21 cellular contexts compared by ENCODE assay signal in genomic region chr22:32909561-32910348, GRCh38.
A peak's percentile ranks its signal among the peaks of the same experiment; 100 is the strongest.
DNase-seq lines count a peak whose midpoint lies in the region; ATAC-seq, FAIRE-seq and TF ChIP-seq lines count a peak whose summit lies in the region.
"Had no signal": no experiment of that assay in that cellular context is flagged by ENCODE, and none has a peak within 500 bp of the region (broad histone marks: within the 10 kb centered on the region; RNA-seq: fewer than 3 reads in every experiment).

No MANE protein-coding gene starts in this region.

- peaks cover 34% of the 10 kb centered on the region for H3K4me1 ChIP-seq in muscle layer of colon (ENCODE audit: insufficient read depth, low read length)
- peaks cover 17% of the 10 kb centered on the region for H3K4me1 ChIP-seq in rectal smooth muscle tissue (ENCODE audit: control insufficient read depth, insufficient read depth, low read length)
- no peaks in the 10 kb centered on the region for H3K4me1 ChIP-seq in pancreas

- peaks cover 6% of the 10 kb centered on the region for H3K27me3 Mint-ChIP-seq in brain

- no peak for FAIRE-seq in pancreas (lab: Jason Lieb, UNC)
- FAIRE-seq: GM12891 had no signal

- peak overlapping the region in 1 of 2 donors; percentile 46 for H3K4me3 ChIP-seq in muscle layer of colon (ENCODE audit: low read depth in 1 of 2, low read length in 2 of 2)
- no peak overlapping the region for H3K4me3 ChIP-seq in rectal smooth muscle tissue (ENCODE audit: low read length)
- H3K4me3 ChIP-seq in pancreas: no peak overlapping the region
- H3K4me3 ChIP-seq: MG63, PC-9 had no signal

- H3K9me3 ChIP-seq in muscle layer of colon (ENCODE audit: low read length) (no peaks in the 10 kb centered on the region), pancreas (no peaks in the 10 kb centered on the region)
- H3K9me3 ChIP-seq: MG63 had no signal

- no peaks in the 10 kb centered on the region for H3K36me3 Mint-ChIP-seq in brain
- H3K36me3 Mint-ChIP-seq: CD8-positive, alpha-beta memory T cell had no signal

- ATAC-seq in pancreas: no peak
- no peak for ATAC-seq in stimulated activated naive CD8-positive, alpha-beta T cell treated with anti-CD3 and anti-CD28 coated beads, Interleukin-15, Interleukin-2, amounts not matched to agents 100 U/mL and 50 U/mL, for 24 hours

- H3K27ac ChIP-seq in muscle layer of colon (ENCODE audit: low read depth, low read length) (peak overlapping the region; percentile 66), rectal smooth muscle tissue (ENCODE audit: low read depth, low read length) (peak overlapping the region; percentile 27), pancreas (no peak overlapping the region)
- H3K27ac ChIP-seq: C4-2B, PC-9 had no signal

- no peaks in the 10 kb centered on the region for H3K36me3 ChIP-seq in muscle layer of colon (ENCODE audit: insufficient read depth, low read length)
- no peaks in the 10 kb centered on the region for H3K36me3 ChIP-seq in rectal smooth muscle tissue (ENCODE audit: control insufficient read depth, insufficient read depth, low read length)
- no peaks in the 10 kb centered on the region for H3K36me3 ChIP-seq in pancreas
- H3K36me3 ChIP-seq: MG63 had no signal

- TF ChIP-seq CTCF in brain (conservative IDR thresholded peaks at IDR 0.05) (no peak), pancreas (IDR thresholded peaks at IDR 0.05) (no peak)

- peak overlapping the region; percentile 22 to 82 (median 76) for H3K27ac Mint-ChIP-seq in brain
- H3K27ac Mint-ChIP-seq: CD8-positive, alpha-beta memory T cell had no signal

- DNase-seq in Ammon's horn (ENCODE audit: low spot score) (peak; percentile 22), pancreas (no peak), NCI-H2196 treated with DMSO at 0.1 percent for 48 hours (lab: John Stamatoyannopoulos, UW; ENCODE audit: unreplicated experiment) (no peak), mucosa of gallbladder (ENCODE audit: low spot score) (no peak)
- DNase-seq in stimulated activated naive CD8-positive, alpha-beta T cell treated with anti-CD3 and anti-CD28 coated beads, Interleukin-15, Interleukin-2, amounts not matched to agents 100 U/mL and 50 U/mL, for 24 hours: no peak
- DNase-seq: AML-193; Calu3; CD8-positive, alpha-beta memory T cell; DMS153; MG63; NCI-H1417 treated with DMSO at 0.1 percent for 48 hours; NCI-H187; NCI-H69; PC-9; RPMI8226; SHP77 treated with DMSO at 0.1 percent for 48 hours had no signal

- H3K9me3 Mint-ChIP-seq in brain: peaks cover 0 to 2% (median 0%) of the 10 kb centered on the region in 5 experiments

- H3K9ac ChIP-seq in muscle layer of colon (ENCODE audit: low read length): no peak overlapping the region
- no peak overlapping the region for H3K9ac ChIP-seq in rectal smooth muscle tissue (ENCODE audit: low read length)

- 25 to 31% methylated on average over 18 of the region's 18 CpGs for WGBS in pancreas, 2 donors

- peak overlapping the region in 1 of 5 experiments; percentile 26 for H3K4me3 Mint-ChIP-seq in brain
- H3K4me3 Mint-ChIP-seq: CD8-positive, alpha-beta memory T cell had no signal

- intact Hi-C loops in pancreas (cut with DNase I): no loop called here

- H3K27me3 ChIP-seq in muscle layer of colon (ENCODE audit: control insufficient read depth in 1 of 2, insufficient read depth in 2 of 2, low read length in 2 of 2) (no peaks in the 10 kb centered on the region), rectal smooth muscle tissue (ENCODE audit: control insufficient read depth, insufficient read depth, low read length) (no peaks in the 10 kb centered on the region), pancreas (no peaks in the 10 kb centered on the region)
- H3K27me3 ChIP-seq: MG63 had no signal

- peaks cover 52% of the 10 kb centered on the region for H3K4me1 Mint-ChIP-seq in brain
- H3K4me1 Mint-ChIP-seq: CD8-positive, alpha-beta memory T cell had no signal

Comparison
In these comparisons a context has a peak if more than half of its experiments do, and no peak if none do; other contexts are left out.
1. H3K27ac ChIP-seq: peak in muscle layer of colon (single experiment) and rectal smooth muscle tissue (single experiment); none in pancreas (0 of 4).